Comparison of ENCODE assay signal across 9 cellular contexts in the genomic region with DNA sequence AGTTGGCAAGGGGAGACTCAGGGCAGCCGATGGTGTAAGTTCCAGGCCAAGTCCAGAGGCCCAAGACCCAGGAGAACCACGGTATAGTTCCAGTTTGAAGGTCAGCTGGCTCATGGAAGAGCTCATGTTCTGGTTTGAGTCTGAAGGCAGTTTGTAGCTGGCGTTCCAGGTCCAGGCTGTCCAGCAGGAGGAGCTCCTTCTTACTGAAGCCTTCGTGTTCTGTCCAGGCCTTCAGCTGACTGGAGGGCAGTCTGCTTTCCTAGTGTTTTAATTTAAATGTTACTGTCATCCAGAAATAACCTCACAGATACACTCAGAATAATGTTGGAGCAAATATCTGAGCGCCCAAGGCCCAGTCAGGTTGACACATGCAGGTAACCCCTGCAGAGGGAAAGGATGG. TPM values are rescaled to one million over a fixed set of nuclear protein-coding genes. Genes with fewer than 3 reads are reported as not detected.
A peak's percentile ranks its signal among the peaks of the same experiment; 100 is the strongest.
DNase-seq lines count a peak whose midpoint lies in the region; ATAC-seq and TF ChIP-seq lines count a peak whose summit lies in the region.
"Had no signal": no experiment of that assay in that cellular context is flagged by ENCODE, and none has a peak within 500 bp of the region (broad histone marks: within the 10 kb centered on the region; RNA-seq: fewer than 3 reads in every experiment).

No MANE protein-coding gene starts in this region.

- DNase-seq in GM12864 (ENCODE audit: low read depth) (no peak), fibroblast of peridontal ligament (ENCODE audit: extremely low read depth) (peak; percentile 36), sigmoid colon (peak; percentile 76)

- intact Hi-C loops in sigmoid colon (cut with DNase I) = loop anchor here (2.0 kb wide), 1 partner anchor 38 kb away; no protein-coding TSS in a partner anchor

- peak overlapping the region; percentile 84 to 92 (median 89) for H3K27ac ChIP-seq in sigmoid colon

- H3K4me1 ChIP-seq in sigmoid colon = peaks cover 0 to 83% (median 67%) of the 10 kb centered on the region in 4 donors

- no peaks in the 10 kb centered on the region for H3K9me3 ChIP-seq in sigmoid colon
- H3K9me3 ChIP-seq: MG63 had no signal

- 49 to 80% methylated on average over 5 of the region's 5 CpGs for WGBS in sigmoid colon, 2 donors

- no peak for TF ChIP-seq POLR2A in sigmoid colon (IDR thresholded peaks at IDR 0.05)

- TF ChIP-seq CTCF in GM12864 (IDR thresholded peaks at IDR 0.05; ENCODE audit: low read depth, low read length, missing control alignments) (peak; percentile 26), sigmoid colon (IDR thresholded peaks at IDR 0.05) (peak in 3 of 4 experiments; percentile 47 to 49 (median 48))

- H3K36me3 ChIP-seq in sigmoid colon = peaks cover 0 to 18% (median 7%) of the 10 kb centered on the region in 4 donors

- TF ChIP-seq EP300 in sigmoid colon (IDR thresholded peaks at IDR 0.05) = no peak

- no peak overlapping the region for H3K4me3 ChIP-seq in GM12864 (ENCODE audit: low read depth, low read length)
- H3K4me3 ChIP-seq in sigmoid colon = no peak overlapping the region
- H3K4me3 ChIP-seq: MG63 had no signal

- ATAC-seq in SK-N-SH treated with all-trans-retinoic acid at 6 μM for 48 hours = peak; percentile 55
- no peak for ATAC-seq in HG02759 (IDR thresholded peaks at IDR 0.05; ENCODE audit: unreplicated experiment)
- no peak for ATAC-seq in HG03039 (IDR thresholded peaks at IDR 0.05; ENCODE audit: unreplicated experiment)
- ATAC-seq in HG02840 (IDR thresholded peaks at IDR 0.05; ENCODE audit: low FRiP score, unreplicated experiment) = no peak
- no peak for ATAC-seq in GM18502 (IDR thresholded peaks at IDR 0.05; ENCODE audit: poor library complexity, unreplicated experiment)

- no peaks in the 10 kb centered on the region for H3K27me3 ChIP-seq in sigmoid colon
- H3K27me3 ChIP-seq: MG63 had no signal

TF ChIP-seq in SK-N-SH treated with all-trans-retinoic acid at 6 μM for 48 hours, 23 proteins besides CTCF, POLR2A, EP300 and RAD21:
- no peak for TF ChIP-seq PPARA (CRISPR knock-in tag; IDR thresholded peaks at IDR 0.05; ENCODE audit: borderline replicate concordance)
- no peak for TF ChIP-seq ZNF8 (CRISPR knock-in tag; IDR thresholded peaks at IDR 0.05)
- TF ChIP-seq, protein P1, sequence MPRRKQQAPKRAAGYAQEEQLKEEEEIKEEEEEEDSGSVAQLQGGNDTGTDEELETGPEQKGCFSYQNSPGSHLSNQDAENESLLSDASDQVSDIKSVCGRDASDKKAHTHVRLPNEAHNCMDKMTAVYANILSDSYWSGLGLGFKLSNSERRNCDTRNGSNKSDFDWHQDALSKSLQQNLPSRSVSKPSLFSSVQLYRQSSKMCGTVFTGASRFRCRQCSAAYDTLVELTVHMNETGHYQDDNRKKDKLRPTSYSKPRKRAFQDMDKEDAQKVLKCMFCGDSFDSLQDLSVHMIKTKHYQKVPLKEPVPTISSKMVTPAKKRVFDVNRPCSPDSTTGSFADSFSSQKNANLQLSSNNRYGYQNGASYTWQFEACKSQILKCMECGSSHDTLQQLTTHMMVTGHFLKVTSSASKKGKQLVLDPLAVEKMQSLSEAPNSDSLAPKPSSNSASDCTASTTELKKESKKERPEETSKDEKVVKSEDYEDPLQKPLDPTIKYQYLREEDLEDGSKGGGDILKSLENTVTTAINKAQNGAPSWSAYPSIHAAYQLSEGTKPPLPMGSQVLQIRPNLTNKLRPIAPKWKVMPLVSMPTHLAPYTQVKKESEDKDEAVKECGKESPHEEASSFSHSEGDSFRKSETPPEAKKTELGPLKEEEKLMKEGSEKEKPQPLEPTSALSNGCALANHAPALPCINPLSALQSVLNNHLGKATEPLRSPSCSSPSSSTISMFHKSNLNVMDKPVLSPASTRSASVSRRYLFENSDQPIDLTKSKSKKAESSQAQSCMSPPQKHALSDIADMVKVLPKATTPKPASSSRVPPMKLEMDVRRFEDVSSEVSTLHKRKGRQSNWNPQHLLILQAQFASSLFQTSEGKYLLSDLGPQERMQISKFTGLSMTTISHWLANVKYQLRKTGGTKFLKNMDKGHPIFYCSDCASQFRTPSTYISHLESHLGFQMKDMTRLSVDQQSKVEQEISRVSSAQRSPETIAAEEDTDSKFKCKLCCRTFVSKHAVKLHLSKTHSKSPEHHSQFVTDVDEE (CRISPR knock-in tag; IDR thresholded peaks at IDR 0.05) = no peak
- no peak for TF ChIP-seq BACH2 (CRISPR knock-in tag; IDR thresholded peaks at IDR 0.05; ENCODE audit: borderline replicate concordance)
- TF ChIP-seq ZNF565 (CRISPR knock-in tag; conservative IDR thresholded peaks at IDR 0.05; ENCODE audit: low read depth) = no peak
- TF ChIP-seq TOX (CRISPR knock-in tag; IDR thresholded peaks at IDR 0.05; ENCODE audit: borderline replicate concordance) = no peak
- no peak for TF ChIP-seq CSDC2 (CRISPR knock-in tag; IDR thresholded peaks at IDR 0.05)
- no peak for TF ChIP-seq ZFP30 (CRISPR knock-in tag; IDR thresholded peaks at IDR 0.05)
- no peak for TF ChIP-seq ESRRG (CRISPR knock-in tag; IDR thresholded peaks at IDR 0.05)
- no peak for TF ChIP-seq ARNTL (CRISPR knock-in tag; IDR thresholded peaks at IDR 0.05; ENCODE audit: borderline replicate concordance, low read depth)

RNA-seq across cellular contexts. Expression of gene SUN1, which starts 4.2 kb away (rescaled TPM):
- total RNA-seq in sigmoid colon = 100 to 1,000 TPM; 108 to 130 (median 119) TPM
- 10 to 100 TPM; 23.4 to 71.0 (median 30.1) TPM for polyA plus RNA-seq in sigmoid colon

RNA-seq across cellular contexts. Expression of gene GET4, which starts 39.9 kb away (rescaled TPM):
- total RNA-seq in sigmoid colon = 10 to 100 TPM; 20.3 to 32.4 (median 25.4) TPM
- 10 to 100 TPM; 25.8 to 51.4 (median 31.2) TPM for polyA plus RNA-seq in sigmoid colon
